10 cellular contexts compared by ENCODE assay signal in the genomic region with DNA sequence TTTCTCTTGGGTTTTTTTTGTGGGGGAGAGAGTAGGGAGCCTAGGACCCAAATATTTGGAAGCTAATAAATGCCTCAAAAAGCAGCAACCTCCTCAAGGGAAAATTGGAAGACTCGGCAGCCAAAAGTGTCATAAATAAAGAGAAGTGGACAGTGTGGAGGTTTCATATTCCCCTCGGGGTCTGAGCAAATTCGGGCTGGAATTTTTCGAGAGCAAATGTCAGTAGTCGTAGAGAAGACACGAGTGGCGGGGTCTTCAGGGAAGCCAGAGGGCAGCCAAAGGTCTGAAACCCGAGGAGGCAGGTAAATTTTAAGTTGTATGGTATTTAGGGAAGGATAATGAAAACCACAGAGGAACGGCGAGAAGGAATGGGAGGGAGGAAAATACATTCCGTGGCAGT. TPM values are rescaled to one million over a fixed set of nuclear protein-coding genes. Genes with fewer than 3 reads are reported as not detected.
DNase-seq lines count a peak whose midpoint lies in the region; ATAC-seq and TF ChIP-seq lines count a peak whose summit lies in the region.
"Had no signal": no experiment of that assay in that cellular context is flagged by ENCODE, and none has a peak within 500 bp of the region (broad histone marks: within the 10 kb centered on the region; RNA-seq: fewer than 3 reads in every experiment).

No MANE protein-coding gene starts in this region.

- DNase-seq in breast epithelium (ENCODE audit: low spot score in 2 of 2) (no peak), MCF 10A (ENCODE audit: unreplicated experiment) (no peak), kidney tubule cell (ENCODE audit: low spot score) (no peak), epidermal melanocyte (ENCODE audit: insufficient read length, low spot score) (no peak)
- DNase-seq in activated naive CD8-positive, alpha-beta T cell treated with anti-CD3 and anti-CD28 coated beads, Interleukin-2, amount 10 ng/mL, durations not matched to agents 7 days and 5 days = no peak
- DNase-seq: activated CD8-positive, alpha-beta memory T cell treated with anti-CD3 and anti-CD28 coated beads, Interleukin-2, amount 50 U/mL, for 48 hours had no signal

- no peak for TF ChIP-seq CTCF in breast epithelium (IDR thresholded peaks at IDR 0.05)
- no peak for TF ChIP-seq CTCF in MCF 10A (IDR thresholded peaks at IDR 0.05; ENCODE audit: unreplicated experiment)

- ATAC-seq in activated naive CD8-positive, alpha-beta T cell treated with anti-CD3 and anti-CD28 coated beads, Interleukin-2, amount 10 ng/mL, durations not matched to agents 7 days and 5 days (ENCODE audit: low read depth) = no peak
- no peak for ATAC-seq in HG02885 (IDR thresholded peaks at IDR 0.05; ENCODE audit: poor library complexity, unreplicated experiment)
- ATAC-seq in GM18519 (IDR thresholded peaks at IDR 0.05; ENCODE audit: low FRiP score, unreplicated experiment) = no peak
- ATAC-seq: HCT116 had no signal

- peak overlapping the region; percentile 20 to 43 (median 24) for H3K4me3 ChIP-seq in breast epithelium
- peak overlapping the region; percentile 9 for H3K4me3 ChIP-seq in mononuclear cell (ENCODE audit: low read length)

- H3K9me3 Mint-ChIP-seq in MCF 10A (ENCODE audit: unreplicated experiment) = no peaks in the 10 kb centered on the region
- H3K9me3 Mint-ChIP-seq in activated naive CD8-positive, alpha-beta T cell treated with anti-CD3 and anti-CD28 coated beads, Interleukin-2, amount 10 ng/mL, durations not matched to agents 7 days and 5 days = no peaks in the 10 kb centered on the region

- H3K4me1 Mint-ChIP-seq in MCF 10A (ENCODE audit: insufficient read depth, unreplicated experiment) = no peaks in the 10 kb centered on the region
- H3K4me1 Mint-ChIP-seq in activated naive CD8-positive, alpha-beta T cell treated with anti-CD3 and anti-CD28 coated beads, Interleukin-2, amount 10 ng/mL, durations not matched to agents 7 days and 5 days = peaks cover 80% of the 10 kb centered on the region

- H3K36me3 Mint-ChIP-seq in MCF 10A (ENCODE audit: insufficient read depth, unreplicated experiment) = no peaks in the 10 kb centered on the region
- H3K36me3 Mint-ChIP-seq in activated naive CD8-positive, alpha-beta T cell treated with anti-CD3 and anti-CD28 coated beads, Interleukin-2, amount 10 ng/mL, durations not matched to agents 7 days and 5 days = peaks cover 50% of the 10 kb centered on the region

- no peaks in the 10 kb centered on the region for H3K36me3 ChIP-seq in breast epithelium

- TF ChIP-seq POLR2A in breast epithelium (IDR thresholded peaks at IDR 0.05) = no peak

- CTCF ChIA-PET in MCF 10A (lab: Yijun Ruan, JAX) = interaction anchor here (0.6 kb wide), 1 partner anchor 968 kb away, joined by 3 read pairs; no protein-coding TSS in a partner anchor

- no peaks in the 10 kb centered on the region for H3K4me1 ChIP-seq in breast epithelium
- H3K4me1 ChIP-seq in mononuclear cell (ENCODE audit: insufficient read depth, low read length) = peaks cover 75% of the 10 kb centered on the region

- H3K27ac Mint-ChIP-seq in MCF 10A (ENCODE audit: low read depth, unreplicated experiment) = no peak overlapping the region
- peak overlapping the region; percentile 99 for H3K27ac Mint-ChIP-seq in activated naive CD8-positive, alpha-beta T cell treated with anti-CD3 and anti-CD28 coated beads, Interleukin-2, amount 10 ng/mL, durations not matched to agents 7 days and 5 days

- H3K27me3 ChIP-seq in breast epithelium (peaks cover 0 to 28% of the 10 kb centered on the region in 2 donors), mononuclear cell (ENCODE audit: insufficient read depth, low read length) (peaks cover 9% of the 10 kb centered on the region)

- POLR2A ChIA-PET in MCF 10A (lab: Yijun Ruan, JAX) = no interaction called here
- POLR2A ChIA-PET in activated naive CD8-positive, alpha-beta T cell treated with anti-CD3 and anti-CD28 coated beads, Interleukin-2, amount 10 ng/mL, durations not matched to agents 7 days and 5 days (lab: Charles Lee) = interaction anchor here (1.1 to 2.8 kb wide), 5 partner anchors 10 to 34 kb away, joined by 3 to 17 read pairs (median 13); no protein-coding TSS in a partner anchor

- intact Hi-C loops in breast epithelium (cut with DNase I; ENCODE audit: low total_unique reads) = no loop called here
- intact Hi-C loops in MCF 10A (cut with micrococcal nuclease) = no loop called here

- peak overlapping the region; percentile 48 to 52 for H3K27ac ChIP-seq in breast epithelium

- no TSS peak for BruUV-seq in MCF 10A (replicated peaks; lab: Mats Ljungman, UMichigan)

- no peak overlapping the region for H3K4me3 Mint-ChIP-seq in MCF 10A (ENCODE audit: unreplicated experiment)
- H3K4me3 Mint-ChIP-seq in activated naive CD8-positive, alpha-beta T cell treated with anti-CD3 and anti-CD28 coated beads, Interleukin-2, amount 10 ng/mL, durations not matched to agents 7 days and 5 days = peak overlapping the region; percentile 98

- no peaks in the 10 kb centered on the region for H3K27me3 Mint-ChIP-seq in MCF 10A (ENCODE audit: insufficient read depth, unreplicated experiment)
- no peaks in the 10 kb centered on the region for H3K27me3 Mint-ChIP-seq in activated naive CD8-positive, alpha-beta T cell treated with anti-CD3 and anti-CD28 coated beads, Interleukin-2, amount 10 ng/mL, durations not matched to agents 7 days and 5 days

- H3K9me3 ChIP-seq in breast epithelium (no peaks in the 10 kb centered on the region), mononuclear cell (ENCODE audit: low read depth, low read length) (no peaks in the 10 kb centered on the region)

RNA-seq across cellular contexts. Expression of gene BCL11B, which starts 13.1 kb away (rescaled TPM):
- 1 to 10 TPM in 2 of 3 donors, under 1 TPM in 1; 0.96 to 3.9 (median 2.6) TPM for total RNA-seq in breast epithelium
- total RNA-seq in MCF 10A (2022) = 0.84 and 1.4 TPM in 2 replicates
- total RNA-seq in activated naive CD8-positive, alpha-beta T cell treated with anti-CD3 and anti-CD28 coated beads, Interleukin-2, amount 10 ng/mL, durations not matched to agents 7 days and 5 days = 100 to 1,000 TPM in 1 of 2 experiments, 10 to 100 TPM in 1; 99.5 to 104 TPM
- 101 TPM for total RNA-seq in mononuclear cell

Comparison
In these comparisons a context has a peak if more than half of its experiments do, and no peak if none do; other contexts are left out.
1. RNA of gene BCL11B, which starts 13.1 kb away (total RNA-seq): 99.5 to 104 TPM in activated naive CD8-positive, alpha-beta T cell treated with anti-CD3 and anti-CD28 coated beads, Interleukin-2, amount 10 ng/mL, durations not matched to agents 7 days and 5 days and 101 TPM in mononuclear cell (single experiment); 0.96 to 3.9 TPM in breast epithelium and 0.84 to 1.4 TPM in MCF 10A; every median in the first group is over 10 times any median in the second.